ENCODE assay signal across 16 cellular contexts in genomic region chr16:67544844-67545664, GRCh38. TPM values are rescaled to one million over a fixed set of nuclear protein-coding genes. Genes with fewer than 3 reads are reported as not detected.
A peak's percentile ranks its signal among the peaks of the same experiment; 100 is the strongest.
DNase-seq lines count a peak whose midpoint lies in the region; ATAC-seq and TF ChIP-seq lines count a peak whose summit lies in the region.
"Had no signal": no experiment of that assay in that cellular context is flagged by ENCODE, and none has a peak within 500 bp of the region (broad histone marks: within the 10 kb centered on the region; RNA-seq: fewer than 3 reads in every experiment).

No MANE protein-coding gene starts in this region.

- H3K9ac ChIP-seq in OCI-LY1 (ENCODE audit: low read length) = peak overlapping the region; percentile 53; the same call in 1 of the 2 replicates
- no peak overlapping the region for H3K9ac ChIP-seq in stomach smooth muscle (ENCODE audit: low read length in 2 of 2)
- no peak overlapping the region for H3K9ac ChIP-seq in mesenchymal stem cell (ENCODE audit: low read length)

- H3K79me2 ChIP-seq in OCI-LY1 (ENCODE audit: insufficient read depth, low read length) = no peaks in the 10 kb centered on the region

- H2AFZ ChIP-seq in OCI-LY1 (ENCODE audit: low read length) (no peak overlapping the region), mesenchymal stem cell (ENCODE audit: low read depth, low read length) (no peak overlapping the region)
- H2AFZ ChIP-seq: PC-9 had no signal

- no peak overlapping the region for H3K4me3 Mint-ChIP-seq in activated naive CD8-positive, alpha-beta T cell treated with anti-CD3 and anti-CD28 coated beads for 36 hours
- H3K4me3 Mint-ChIP-seq in activated naive CD8-positive, alpha-beta T cell treated with anti-CD3 and anti-CD28 coated beads, Interleukin-2, amount 50 U/mL, for 24 hours = no peak overlapping the region
- no peak overlapping the region for H3K4me3 Mint-ChIP-seq in activated T-helper 1 cell treated with anti-CD3 and anti-CD28 coated beads, Interleukin-12 subunit alpha, Interleukin-12 subunit beta, Interleukin-2, Interleukin-4 antibody, amounts not matched to agents 30 ng/mL and 10 ng/mL and 1 ng/mL, durations not matched to agents 14 hours and 24 hours and 36 hours
- H3K4me3 Mint-ChIP-seq: activated naive CD4-positive, alpha-beta T cell treated with anti-CD3 and anti-CD28 coated beads, Interleukin-2, amount 50 U/mL, for 24 hours; dendritic cell treated with granulocyte-macrophage colony-stimulating factor and Interleukin-4, amounts not matched to agents 40 ng/mL and 50 ng/mL, for 4 days had no signal

- H3K4me1 ChIP-seq in OCI-LY1 (ENCODE audit: insufficient read depth, low read length, severe bottlenecking) (peaks cover 62% of the 10 kb centered on the region), gastroesophageal sphincter (peaks cover 0 to 84% (median 26%) of the 10 kb centered on the region in 3 donors), stomach smooth muscle (ENCODE audit: control insufficient read depth, insufficient read depth, low read length) (peaks cover 34% of the 10 kb centered on the region), mesenchymal stem cell (ENCODE audit: control insufficient read depth, insufficient read depth, low read depth, low read length) (peaks cover 26% of the 10 kb centered on the region)

- H3K36me3 Mint-ChIP-seq in activated naive CD8-positive, alpha-beta T cell treated with anti-CD3 and anti-CD28 coated beads for 36 hours = peaks cover 16% of the 10 kb centered on the region
- H3K36me3 Mint-ChIP-seq in activated naive CD8-positive, alpha-beta T cell treated with anti-CD3 and anti-CD28 coated beads, Interleukin-2, amount 50 U/mL, for 24 hours (ENCODE audit: low read depth) = peaks cover 6% of the 10 kb centered on the region
- peaks cover 16% of the 10 kb centered on the region for H3K36me3 Mint-ChIP-seq in activated T-helper 1 cell treated with anti-CD3 and anti-CD28 coated beads, Interleukin-12 subunit alpha, Interleukin-12 subunit beta, Interleukin-2, Interleukin-4 antibody, amounts not matched to agents 30 ng/mL and 10 ng/mL and 1 ng/mL, durations not matched to agents 14 hours and 24 hours and 36 hours (ENCODE audit: low read depth)

- peaks cover 34% of the 10 kb centered on the region for H3K4me1 Mint-ChIP-seq in activated naive CD8-positive, alpha-beta T cell treated with anti-CD3 and anti-CD28 coated beads for 36 hours
- peaks cover 34% of the 10 kb centered on the region for H3K4me1 Mint-ChIP-seq in activated naive CD8-positive, alpha-beta T cell treated with anti-CD3 and anti-CD28 coated beads, Interleukin-2, amount 50 U/mL, for 24 hours
- peaks cover 37% of the 10 kb centered on the region for H3K4me1 Mint-ChIP-seq in activated T-helper 1 cell treated with anti-CD3 and anti-CD28 coated beads, Interleukin-12 subunit alpha, Interleukin-12 subunit beta, Interleukin-2, Interleukin-4 antibody, amounts not matched to agents 30 ng/mL and 10 ng/mL and 1 ng/mL, durations not matched to agents 14 hours and 24 hours and 36 hours (ENCODE audit: low read depth)

- H4K8ac ChIP-seq in mesenchymal stem cell (ENCODE audit: low read length) = no peak overlapping the region

- H3K4ac ChIP-seq in mesenchymal stem cell (ENCODE audit: low read depth in 1 of 2, low read length in 2 of 2) = no peak overlapping the region

- H3K14ac ChIP-seq in mesenchymal stem cell (ENCODE audit: low read length in 2 of 2) = no peak overlapping the region

- H3K9me3 Mint-ChIP-seq in activated naive CD8-positive, alpha-beta T cell treated with anti-CD3 and anti-CD28 coated beads for 36 hours = no peaks in the 10 kb centered on the region
- H3K9me3 Mint-ChIP-seq in activated naive CD8-positive, alpha-beta T cell treated with anti-CD3 and anti-CD28 coated beads, Interleukin-2, amount 50 U/mL, for 24 hours = no peaks in the 10 kb centered on the region
- H3K9me3 Mint-ChIP-seq in activated T-helper 1 cell treated with anti-CD3 and anti-CD28 coated beads, Interleukin-12 subunit alpha, Interleukin-12 subunit beta, Interleukin-2, Interleukin-4 antibody, amounts not matched to agents 30 ng/mL and 10 ng/mL and 1 ng/mL, durations not matched to agents 14 hours and 24 hours and 36 hours = no peaks in the 10 kb centered on the region
- H3K9me3 Mint-ChIP-seq: activated naive CD4-positive, alpha-beta T cell treated with anti-CD3 and anti-CD28 coated beads, Interleukin-2, amount 50 U/mL, for 24 hours; dendritic cell treated with granulocyte-macrophage colony-stimulating factor and Interleukin-4, amounts not matched to agents 40 ng/mL and 50 ng/mL, for 4 days had no signal

- H3K27ac Mint-ChIP-seq in activated naive CD8-positive, alpha-beta T cell treated with anti-CD3 and anti-CD28 coated beads for 36 hours = peak overlapping the region; percentile 45
- no peak overlapping the region for H3K27ac Mint-ChIP-seq in activated naive CD8-positive, alpha-beta T cell treated with anti-CD3 and anti-CD28 coated beads, Interleukin-2, amount 50 U/mL, for 24 hours
- no peak overlapping the region for H3K27ac Mint-ChIP-seq in activated T-helper 1 cell treated with anti-CD3 and anti-CD28 coated beads, Interleukin-12 subunit alpha, Interleukin-12 subunit beta, Interleukin-2, Interleukin-4 antibody, amounts not matched to agents 30 ng/mL and 10 ng/mL and 1 ng/mL, durations not matched to agents 14 hours and 24 hours and 36 hours
- H3K27ac Mint-ChIP-seq: activated naive CD4-positive, alpha-beta T cell treated with anti-CD3 and anti-CD28 coated beads, Interleukin-2, amount 50 U/mL, for 24 hours had no signal

- no peak for DNase-seq in activated naive CD8-positive, alpha-beta T cell treated with anti-CD3 and anti-CD28 coated beads for 36 hours
- no peak for DNase-seq in activated naive CD8-positive, alpha-beta T cell treated with anti-CD3 and anti-CD28 coated beads, Interleukin-2, amount 50 U/mL, for 24 hours
- DNase-seq in activated T-helper 1 cell treated with anti-CD3 and anti-CD28 coated beads, Interleukin-12 subunit alpha, Interleukin-12 subunit beta, Interleukin-2, Interleukin-4 antibody, amounts not matched to agents 30 ng/mL and 10 ng/mL and 1 ng/mL, durations not matched to agents 14 hours and 24 hours and 36 hours (ENCODE audit: low spot score) = no peak
- DNase-seq in NCI-H524 treated with DMSO at 0.1 percent for 48 hours (lab: John Stamatoyannopoulos, UW) (no peak), mesenchymal stem cell (no peak)
- DNase-seq: activated CD4-positive, alpha-beta T cell treated with anti-CD3 and anti-CD28 coated beads for 48 hours; activated CD8-positive, alpha-beta memory T cell treated with anti-CD3 and anti-CD28 coated beads, Interleukin-2, amount 50 U/mL, for 48 hours; brain microvascular endothelial cell; NCI-H1105; PC-9; stimulated activated naive CD4-positive, alpha-beta T cell had no signal

- H4K20me1 ChIP-seq in OCI-LY1 (ENCODE audit: insufficient read depth, low read length) = no peaks in the 10 kb centered on the region

- no peaks in the 10 kb centered on the region for H3F3A ChIP-seq in OCI-LY1 (ENCODE audit: insufficient read depth, low read length)

- no peak overlapping the region for H2AK5ac ChIP-seq in mesenchymal stem cell (ENCODE audit: low read length, severe bottlenecking)

- TF ChIP-seq POLR2A in gastroesophageal sphincter (IDR thresholded peaks at IDR 0.05) = no peak

- no peak overlapping the region for H3K18ac ChIP-seq in mesenchymal stem cell (ENCODE audit: low read depth in 1 of 2, low read length in 2 of 2)

- intact Hi-C loops in activated T-helper 1 cell treated with anti-CD3 and anti-CD28 coated beads, Interleukin-12 subunit alpha, Interleukin-12 subunit beta, Interleukin-2, Interleukin-4 antibody, amounts not matched to agents 30 ng/mL and 10 ng/mL and 1 ng/mL, durations not matched to agents 14 hours and 24 hours and 36 hours (cut with micrococcal nuclease) = no loop called here

- H2BK12ac ChIP-seq in mesenchymal stem cell (ENCODE audit: low read length in 2 of 2) = no peak overlapping the region

- H3K9me3 ChIP-seq in OCI-LY1 (ENCODE audit: low read length) = no peaks in the 10 kb centered on the region
- H3K9me3 ChIP-seq in gastroesophageal sphincter = no peaks in the 10 kb centered on the region
- H3K9me3 ChIP-seq in stomach smooth muscle (ENCODE audit: control insufficient read depth in 2 of 2, low read length in 2 of 2) = no peaks in the 10 kb centered on the region
- no peaks in the 10 kb centered on the region for H3K9me3 ChIP-seq in mesenchymal stem cell (ENCODE audit: control insufficient read depth, low read length)

- H3K9me2 ChIP-seq in OCI-LY1 (ENCODE audit: low read depth, low read length) = no peaks in the 10 kb centered on the region

- peak overlapping the region; percentile 56; the same call in 1 of the 2 replicates for H3K4me2 ChIP-seq in OCI-LY1 (ENCODE audit: low read length)
- H3K4me2 ChIP-seq in mesenchymal stem cell (ENCODE audit: low read length, poor library complexity, severe bottlenecking) = no peak overlapping the region
- H3K4me2 ChIP-seq: PC-9 had no signal

- no peak for TF ChIP-seq EP300 in gastroesophageal sphincter (IDR thresholded peaks at IDR 0.05)

- H3K27me3 ChIP-seq in OCI-LY1 (ENCODE audit: insufficient read depth, low read length) (no peaks in the 10 kb centered on the region), gastroesophageal sphincter (no peaks in the 10 kb centered on the region), stomach smooth muscle (ENCODE audit: control insufficient read depth in 1 of 2, insufficient read depth in 2 of 2, low read length in 2 of 2) (no peaks in the 10 kb centered on the region), mesenchymal stem cell (ENCODE audit: control insufficient read depth in 1 of 2, insufficient read depth in 1 of 2, low read length in 2 of 2) (no peaks in the 10 kb centered on the region)
- H3K27me3 ChIP-seq: brain microvascular endothelial cell had no signal

- H3K27me3 Mint-ChIP-seq in activated naive CD8-positive, alpha-beta T cell treated with anti-CD3 and anti-CD28 coated beads for 36 hours = no peaks in the 10 kb centered on the region
- H3K27me3 Mint-ChIP-seq in activated naive CD8-positive, alpha-beta T cell treated with anti-CD3 and anti-CD28 coated beads, Interleukin-2, amount 50 U/mL, for 24 hours = no peaks in the 10 kb centered on the region
- no peaks in the 10 kb centered on the region for H3K27me3 Mint-ChIP-seq in activated T-helper 1 cell treated with anti-CD3 and anti-CD28 coated beads, Interleukin-12 subunit alpha, Interleukin-12 subunit beta, Interleukin-2, Interleukin-4 antibody, amounts not matched to agents 30 ng/mL and 10 ng/mL and 1 ng/mL, durations not matched to agents 14 hours and 24 hours and 36 hours (ENCODE audit: insufficient read depth)
- H3K27me3 Mint-ChIP-seq: activated naive CD4-positive, alpha-beta T cell treated with anti-CD3 and anti-CD28 coated beads, Interleukin-2, amount 50 U/mL, for 24 hours; dendritic cell treated with granulocyte-macrophage colony-stimulating factor and Interleukin-4, amounts not matched to agents 40 ng/mL and 50 ng/mL, for 4 days had no signal

- H3K4me3 ChIP-seq in OCI-LY1 (ENCODE audit: low read depth, low read length, poor library complexity, severe bottlenecking) = no peak overlapping the region
- no peak overlapping the region for H3K4me3 ChIP-seq in gastroesophageal sphincter
- H3K4me3 ChIP-seq in stomach smooth muscle (ENCODE audit: low read length in 2 of 2) = no peak overlapping the region
- H3K4me3 ChIP-seq in mesenchymal stem cell (ENCODE audit: insufficient read depth in 1 of 2, low read depth in 1 of 2, low read length in 2 of 2) = no peak overlapping the region
- H3K4me3 ChIP-seq: PC-9 had no signal

- peaks cover 18% of the 10 kb centered on the region for H3K79me1 ChIP-seq in mesenchymal stem cell (replicated peaks; ENCODE audit: low read length, poor library complexity, severe bottlenecking)

- no peak overlapping the region for H2BK120ac ChIP-seq in mesenchymal stem cell (ENCODE audit: low read depth, low read length)

- H3K36me3 ChIP-seq in OCI-LY1 (ENCODE audit: insufficient read depth, low read length) = peaks cover 5% of the 10 kb centered on the region; the same call in 1 of the 2 replicates
- H3K36me3 ChIP-seq in gastroesophageal sphincter = peaks cover 0 to 91% of the 10 kb centered on the region in 2 donors
- H3K36me3 ChIP-seq in stomach smooth muscle (ENCODE audit: control insufficient read depth in 2 of 2, insufficient read depth in 2 of 2, low read length in 2 of 2) = peaks cover 32 to 60% of the 10 kb centered on the region in 2 donors
- peaks cover 85 to 89% of the 10 kb centered on the region in 2 experiments for H3K36me3 ChIP-seq in mesenchymal stem cell (ENCODE audit: control insufficient read depth in 1 of 2, insufficient read depth in 2 of 2, low read depth in 1 of 2, low read length in 2 of 2)

- no peak for ATAC-seq in activated naive CD8-positive, alpha-beta T cell treated with anti-CD3 and anti-CD28 coated beads, Interleukin-2, amount 50 U/mL, for 24 hours
- ATAC-seq in gastroesophageal sphincter = no peak

- 73% methylated on average over 4 of the region's 15 CpGs; no CpG with 5 or more reads in 1 of the 2 donors for WGBS in gastroesophageal sphincter (ENCODE audit: low coverage in 1 of 2), 2 donors
- 95% methylated on average over 15 of the region's 15 CpGs for WGBS in mesenchymal stem cell

- H3K23ac ChIP-seq in mesenchymal stem cell (ENCODE audit: low read length in 2 of 2) = no peak overlapping the region

- H2BK15ac ChIP-seq in mesenchymal stem cell (ENCODE audit: low read depth, poor library complexity, severe bottlenecking) = no peak overlapping the region

- H2BK5ac ChIP-seq in mesenchymal stem cell (ENCODE audit: low read depth, low read length, poor library complexity, severe bottlenecking) = no peak overlapping the region

- TF ChIP-seq CTCF in OCI-LY1 (IDR thresholded peaks at IDR 0.05; ENCODE audit: low read length) (no peak), gastroesophageal sphincter (IDR thresholded peaks at IDR 0.05) (no peak)

- H4K91ac ChIP-seq in mesenchymal stem cell (ENCODE audit: low read length) = no peak overlapping the region

- H3K27ac ChIP-seq in OCI-LY1 (ENCODE audit: low read depth, low read length, poor library complexity, severe bottlenecking) = peak overlapping the region; percentile 97
- peak overlapping the region in 3 of 4 donors; percentile 9 to 57 (median 53) for H3K27ac ChIP-seq in gastroesophageal sphincter
- peak overlapping the region; percentile 6 for H3K27ac ChIP-seq in stomach smooth muscle (ENCODE audit: low read length)
- H3K27ac ChIP-seq in mesenchymal stem cell (ENCODE audit: low read length, poor library complexity, severe bottlenecking) = no peak overlapping the region
- H3K27ac ChIP-seq: brain microvascular endothelial cell, PC-9 had no signal

RNA-seq across cellular contexts. Expression of gene RIPOR1, which starts 16.4 kb away (rescaled TPM):
- 10 to 100 TPM; 13.9 to 14.0 TPM for total RNA-seq in activated naive CD8-positive, alpha-beta T cell treated with anti-CD3 and anti-CD28 coated beads for 36 hours
- total RNA-seq in gastroesophageal sphincter = 100 to 1,000 TPM in 1 of 4 donors, 10 to 100 TPM in 3; 43.3 to 112 (median 64.9) TPM
- 26.3 and 27.1 TPM in 2 replicates for total RNA-seq in activated T-helper 1 cell treated with anti-CD3 and anti-CD28 coated beads, Interleukin-12 subunit alpha, Interleukin-12 subunit beta, Interleukin-2, Interleukin-4 antibody, amounts not matched to agents 30 ng/mL and 10 ng/mL and 1 ng/mL, durations not matched to agents 14 hours and 24 hours and 36 hours
- 59.7 TPM for polyA plus RNA-seq in mesenchymal stem cell (2013, experiment 1 of 2)
- 58.4 TPM for polyA plus RNA-seq in mesenchymal stem cell (2013, experiment 2 of 2)

RNA-seq across cellular contexts. Expression of gene CTCF, which starts 17.3 kb away (rescaled TPM):
- 10 to 100 TPM; 55.8 to 55.9 TPM for total RNA-seq in activated naive CD8-positive, alpha-beta T cell treated with anti-CD3 and anti-CD28 coated beads for 36 hours
- 10 to 100 TPM; 26.4 to 44.8 (median 41.4) TPM for total RNA-seq in gastroesophageal sphincter
- 64.7 and 67.6 TPM in 2 replicates for total RNA-seq in activated T-helper 1 cell treated with anti-CD3 and anti-CD28 coated beads, Interleukin-12 subunit alpha, Interleukin-12 subunit beta, Interleukin-2, Interleukin-4 antibody, amounts not matched to agents 30 ng/mL and 10 ng/mL and 1 ng/mL, durations not matched to agents 14 hours and 24 hours and 36 hours
- polyA plus RNA-seq in mesenchymal stem cell (2013, experiment 1 of 2) = 19.8 TPM
- polyA plus RNA-seq in mesenchymal stem cell (2013, experiment 2 of 2) = 18.5 TPM
